Comparison of ENCODE assay signal across 1 cellular context in genomic region chr13:97226013-97226412, GRCh38.
TF ChIP-seq lines count a peak whose summit lies in the region.

No MANE protein-coding gene starts in this region.

TF ChIP-seq in HepG2, 621 proteins besides CTCF, POLR2A, EP300 and RAD21 (continued from another document):
- TF ChIP-seq ZNF142 (CRISPR knock-in tag; IDR thresholded peaks at IDR 0.05) = no peak
- no peak for TF ChIP-seq ZNF547 (CRISPR knock-in tag; IDR thresholded peaks at IDR 0.05)
- TF ChIP-seq ZNF616 (CRISPR knock-in tag; IDR thresholded peaks at IDR 0.05; ENCODE audit: low read depth) = no peak
- 0 out of 2 replicates have a peak, but pooled peaks have one; percentile 38 for TF ChIP-seq ZFX (CRISPR knock-in tag; IDR thresholded peaks at IDR 0.05; ENCODE audit: low read depth)
- no peak for TF ChIP-seq ZNF263 (CRISPR knock-in tag; IDR thresholded peaks at IDR 0.05)
- TF ChIP-seq HIC2 (CRISPR knock-in tag; IDR thresholded peaks at IDR 0.05; ENCODE audit: low read depth) = no peak
- TF ChIP-seq RBFOX2 (IDR thresholded peaks at IDR 0.05; ENCODE audit: low read depth, low read length) = peak; percentile 45; the same call in 1 of the 2 replicates
- no peak for TF ChIP-seq CHCHD3 (CRISPR knock-in tag; IDR thresholded peaks at IDR 0.05)
- no peak for TF ChIP-seq IKZF5 (CRISPR knock-in tag; IDR thresholded peaks at IDR 0.05)
- TF ChIP-seq ZFY (CRISPR knock-in tag; IDR thresholded peaks at IDR 0.05) = peak; percentile 49
- no peak for TF ChIP-seq XRCC5 (optimal IDR thresholded peaks at IDR 0.05; ENCODE audit: low read length)
- 0 out of 2 replicates have a peak, but pooled peaks have one; percentile 3 for TF ChIP-seq SAP130 (CRISPR knock-in tag; IDR thresholded peaks at IDR 0.05; ENCODE audit: low read depth)
- no peak for TF ChIP-seq ZFP36L1 (CRISPR knock-in tag; IDR thresholded peaks at IDR 0.05)
- TF ChIP-seq ZNF816 (CRISPR knock-in tag; IDR thresholded peaks at IDR 0.05; ENCODE audit: borderline replicate concordance) = no peak
- TF ChIP-seq SOX6 (IDR thresholded peaks at IDR 0.05) = no peak
- TF ChIP-seq SOX6 (CRISPR knock-in tag; IDR thresholded peaks at IDR 0.05) = no peak
- TF ChIP-seq FOXP4 (CRISPR knock-in tag; IDR thresholded peaks at IDR 0.05) = no peak
- TF ChIP-seq MED13 (CRISPR knock-in tag; IDR thresholded peaks at IDR 0.05) = no peak
TF ChIP-seq in HepG2: peak in this region for 4.
